ENCODE assay signal across 1 cellular context in genomic region chr4:70722199-70722791, GRCh38.
TF ChIP-seq lines count a peak whose summit lies in the region.

No MANE protein-coding gene starts in this region.

TF ChIP-seq in IMR-90, 13 proteins besides CTCF, POLR2A, EP300 and RAD21 (continued from another document):
- TF ChIP-seq, protein P1, sequence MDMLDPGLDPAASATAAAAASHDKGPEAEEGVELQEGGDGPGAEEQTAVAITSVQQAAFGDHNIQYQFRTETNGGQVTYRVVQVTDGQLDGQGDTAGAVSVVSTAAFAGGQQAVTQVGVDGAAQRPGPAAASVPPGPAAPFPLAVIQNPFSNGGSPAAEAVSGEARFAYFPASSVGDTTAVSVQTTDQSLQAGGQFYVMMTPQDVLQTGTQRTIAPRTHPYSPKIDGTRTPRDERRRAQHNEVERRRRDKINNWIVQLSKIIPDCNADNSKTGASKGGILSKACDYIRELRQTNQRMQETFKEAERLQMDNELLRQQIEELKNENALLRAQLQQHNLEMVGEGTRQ (IDR thresholded peaks at IDR 0.05; ENCODE audit: low read depth, low read length) = no peak
- TF ChIP-seq MXI1 (IDR thresholded peaks at IDR 0.05; ENCODE audit: borderline replicate concordance, low read depth, low read length) (no peak), NFE2L2 (IDR thresholded peaks at IDR 0.05; ENCODE audit: low read depth, low read length) (peak; percentile 37; the same call in 1 of the 2 replicates)
